ENCODE assay signal across 16 cellular contexts in the genomic region with DNA sequence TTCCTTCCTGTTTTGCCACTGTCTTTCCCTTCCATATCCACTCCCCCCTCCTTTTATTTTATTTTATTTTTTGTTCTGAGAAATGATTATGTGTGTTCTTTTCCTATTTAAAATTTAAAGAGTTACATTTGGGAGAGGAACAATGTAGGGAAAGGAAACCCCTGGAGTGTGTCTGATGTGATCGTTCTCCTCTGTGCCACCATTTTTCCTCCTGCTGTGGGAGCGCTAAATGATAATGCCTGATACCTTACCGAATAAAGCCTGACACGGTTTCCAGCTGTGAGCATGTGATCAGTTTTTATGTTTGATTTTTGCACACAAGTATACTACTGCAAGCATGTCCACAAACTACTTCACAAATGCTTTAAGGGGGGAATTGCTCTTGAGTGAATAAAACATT.
DNase-seq lines count a peak whose midpoint lies in the region; ATAC-seq and TF ChIP-seq lines count a peak whose summit lies in the region.
"Had no signal": no experiment of that assay in that cellular context is flagged by ENCODE, and none has a peak within 500 bp of the region (broad histone marks: within the 10 kb centered on the region; RNA-seq: fewer than 3 reads in every experiment).

No MANE protein-coding gene starts in this region.

- H3K9ac ChIP-seq in SK-N-MC (ENCODE audit: insufficient read length) = no peak overlapping the region
- no peak overlapping the region for H3K9ac ChIP-seq in neural progenitor cell
- H3K9ac ChIP-seq: BLaER1 treated with 17β-estradiol and CSF1 and Interleukin-3, amounts not matched to agents 10 nM and 100 nM had no signal

- ATAC-seq in HG03039 (IDR thresholded peaks at IDR 0.05; ENCODE audit: unreplicated experiment) (no peak), aorta (ENCODE audit: low FRiP score) (no peak)

- no peaks in the 10 kb centered on the region for H3F3A ChIP-seq in neural progenitor cell (ENCODE audit: low read depth)

- no peaks in the 10 kb centered on the region for H3K27me3 Mint-ChIP-seq in neural progenitor cell (ENCODE audit: insufficient read depth, low read depth)
- H3K27me3 Mint-ChIP-seq: CD4-positive, CD25-positive, alpha-beta regulatory T cell had no signal

- H3K27ac Mint-ChIP-seq in neural progenitor cell = no peak overlapping the region
- H3K27ac Mint-ChIP-seq: CD4-positive, CD25-positive, alpha-beta regulatory T cell; HFFc6 had no signal

- H3K27me3 ChIP-seq in neural progenitor cell (no peaks in the 10 kb centered on the region), aorta (ENCODE audit: control insufficient read depth in 1 of 2, insufficient read depth in 2 of 2, low read length in 1 of 2) (no peaks in the 10 kb centered on the region)
- H3K27me3 ChIP-seq: BLaER1 treated with 17β-estradiol and CSF1 and Interleukin-3, amounts not matched to agents 10 nM and 100 nM had no signal

- H3K36me3 ChIP-seq in SK-N-MC (ENCODE audit: insufficient read depth, low read length) (no peaks in the 10 kb centered on the region), neural progenitor cell (no peaks in the 10 kb centered on the region), aorta (ENCODE audit: control insufficient read depth in 1 of 2, insufficient read depth in 2 of 2, low read length in 1 of 2) (no peaks in the 10 kb centered on the region)
- H3K36me3 ChIP-seq: BLaER1 treated with 17β-estradiol and CSF1 and Interleukin-3, amounts not matched to agents 10 nM and 100 nM had no signal

- no peaks in the 10 kb centered on the region for H3K79me2 ChIP-seq in neural progenitor cell (ENCODE audit: low read depth)

- no peaks in the 10 kb centered on the region for H3K36me3 Mint-ChIP-seq in neural progenitor cell
- H3K36me3 Mint-ChIP-seq: CD4-positive, CD25-positive, alpha-beta regulatory T cell had no signal

- no peak for TF ChIP-seq CTCF in neural progenitor cell (IDR thresholded peaks at IDR 0.05)

- WGBS in aorta, 2 donors = 67% methylated on average over 4 of the region's 4 CpGs

- H3K4me3 ChIP-seq in SK-N-MC = peak overlapping the region; percentile 62
- no peak overlapping the region for H3K4me3 ChIP-seq in neural progenitor cell
- H3K4me3 ChIP-seq in aorta (ENCODE audit: low read length in 2 of 2) = no peak overlapping the region
- H3K4me3 ChIP-seq: BLaER1 treated with 17β-estradiol and CSF1 and Interleukin-3, amounts not matched to agents 10 nM and 100 nM had no signal

- DNase-seq in NCI-H510A treated with DMSO at 0.1 percent for 48 hours (lab: John Stamatoyannopoulos, UW) = peak; percentile 34
- DNase-seq in NCI-H510A (lab: John Stamatoyannopoulos, UW) = no peak
- peak; percentile 68 for DNase-seq in NCI-H146 (lab: John Stamatoyannopoulos, UW)
- no peak for DNase-seq in SK-N-MC (ENCODE audit: low read depth, low spot score)
- DNase-seq in neural progenitor cell (ENCODE audit: low spot score) = peak; percentile 17
- DNase-seq in globus pallidus (ENCODE audit: low spot score) = no peak
- DNase-seq in aorta = no peak
- DNase-seq: 8988T; ACHN; CD4-positive, CD25-positive, alpha-beta regulatory T cell; GOT3; HCEC 1CT; HFFc6 had no signal

- intact Hi-C loops in aorta (cut with DNase I) = no loop called here

- no peaks in the 10 kb centered on the region for H3K9me3 ChIP-seq in SK-N-MC (ENCODE audit: low read depth, low read length)
- no peaks in the 10 kb centered on the region for H3K9me3 ChIP-seq in neural progenitor cell (ENCODE audit: low read depth)
- no peaks in the 10 kb centered on the region for H3K9me3 ChIP-seq in aorta (ENCODE audit: control insufficient read depth, low read length)
- H3K9me3 ChIP-seq: BLaER1 treated with 17β-estradiol and CSF1 and Interleukin-3, amounts not matched to agents 10 nM and 100 nM had no signal

- peak overlapping the region; percentile 1 for H3K4me2 ChIP-seq in neural progenitor cell
- H3K4me2 ChIP-seq: BLaER1 treated with 17β-estradiol and CSF1 and Interleukin-3, amounts not matched to agents 10 nM and 100 nM had no signal

- H3K4me3 Mint-ChIP-seq in neural progenitor cell = peak overlapping the region; percentile 64
- H3K4me3 Mint-ChIP-seq: CD4-positive, CD25-positive, alpha-beta regulatory T cell; HFFc6 had no signal

- peaks cover 3% of the 10 kb centered on the region for H3K4me1 Mint-ChIP-seq in neural progenitor cell
- H3K4me1 Mint-ChIP-seq: CD4-positive, CD25-positive, alpha-beta regulatory T cell had no signal

- H2AFZ ChIP-seq in neural progenitor cell (replicated peaks) = no peak overlapping the region

- peaks cover 7% of the 10 kb centered on the region for H3K4me1 ChIP-seq in neural progenitor cell
- no peaks in the 10 kb centered on the region for H3K4me1 ChIP-seq in aorta (ENCODE audit: control insufficient read depth in 1 of 2, insufficient read depth in 2 of 2, low read length in 2 of 2)
- H3K4me1 ChIP-seq: BLaER1 treated with 17β-estradiol and CSF1 and Interleukin-3, amounts not matched to agents 10 nM and 100 nM had no signal

- H4K20me1 ChIP-seq in neural progenitor cell (ENCODE audit: low read depth) = no peaks in the 10 kb centered on the region
- H4K20me1 ChIP-seq: BLaER1 treated with 17β-estradiol and CSF1 and Interleukin-3, amounts not matched to agents 10 nM and 100 nM had no signal

- H3K27ac ChIP-seq in SK-N-MC = peak overlapping the region; percentile 65
- no peak overlapping the region for H3K27ac ChIP-seq in neural progenitor cell
- no peak overlapping the region for H3K27ac ChIP-seq in aorta (ENCODE audit: low read depth in 1 of 2, low read length in 2 of 2)
- H3K27ac ChIP-seq: BLaER1 treated with 17β-estradiol and CSF1 and Interleukin-3, amounts not matched to agents 10 nM and 100 nM; HL-60 had no signal

- H3K9me3 Mint-ChIP-seq in neural progenitor cell = no peaks in the 10 kb centered on the region
- H3K9me3 Mint-ChIP-seq: CD4-positive, CD25-positive, alpha-beta regulatory T cell; HFFc6 had no signal

Comparison
In these comparisons a context has a peak if more than half of its experiments do, and no peak if none do; other contexts are left out.
1. DNase-seq: peak in NCI-H510A treated with DMSO at 0.1 percent for 48 hours (single experiment), NCI-H146 (single experiment) and neural progenitor cell (single experiment); none in NCI-H510A (single experiment), SK-N-MC (single experiment), globus pallidus (single experiment) and aorta (0 of 2).